In genomic region chr11:27427183-27427980, GRCh38 we compare ENCODE assay signal across 15 cellular contexts. TPM values are rescaled to one million over a fixed set of nuclear protein-coding genes. Genes with fewer than 3 reads are reported as not detected.
A peak's percentile ranks its signal among the peaks of the same experiment; 100 is the strongest.
DNase-seq lines count a peak whose midpoint lies in the region; ATAC-seq, FAIRE-seq and TF ChIP-seq lines count a peak whose summit lies in the region.
"Had no signal": no experiment of that assay in that cellular context is flagged by ENCODE, and none has a peak within 500 bp of the region (broad histone marks: within the 10 kb centered on the region; RNA-seq: fewer than 3 reads in every experiment).

No MANE protein-coding gene starts in this region.

- no peak for ATAC-seq in HG02571 (IDR thresholded peaks at IDR 0.05; ENCODE audit: unreplicated experiment)
- ATAC-seq: stimulated activated naive CD8-positive, alpha-beta T cell treated with anti-CD3 and anti-CD28 coated beads, Interleukin-15, Interleukin-2, amounts not matched to agents 100 U/mL and 50 U/mL, for 24 hours had no signal

- no peaks in the 10 kb centered on the region for H3K9me3 ChIP-seq in endothelial cell of umbilical vein (replicated peaks; ENCODE audit: control insufficient read depth, insufficient read depth, low read length)
- no peaks in the 10 kb centered on the region for H3K9me3 ChIP-seq in thyroid gland

- peaks cover 15% of the 10 kb centered on the region for H3K4me1 Mint-ChIP-seq in mesothelial cell of epicardium
- H3K4me1 Mint-ChIP-seq in activated CD4-positive, alpha-beta T cell treated with anti-CD3 and anti-CD28 coated beads, Interleukin-2, amount 10 ng/mL, durations not matched to agents 24 days and 14 days = no peaks in the 10 kb centered on the region

- H3K36me3 ChIP-seq in endothelial cell of umbilical vein (ENCODE audit: control insufficient read depth in 2 of 2, extremely low read depth in 1 of 2, insufficient read depth in 2 of 2, low read length in 2 of 2) = no peaks in the 10 kb centered on the region
- no peaks in the 10 kb centered on the region for H3K36me3 ChIP-seq in thyroid gland

- POLR2A ChIA-PET in endothelial cell of umbilical vein (lab: Charles Lee) = no interaction called here

- no peaks in the 10 kb centered on the region for H3K9me3 Mint-ChIP-seq in mesothelial cell of epicardium
- no peaks in the 10 kb centered on the region for H3K9me3 Mint-ChIP-seq in activated CD4-positive, alpha-beta T cell treated with anti-CD3 and anti-CD28 coated beads, Interleukin-2, amount 10 ng/mL, durations not matched to agents 24 days and 14 days

- CTCF ChIA-PET in endothelial cell of umbilical vein (lab: Charles Lee) = interaction anchor here (1.0 to 2.1 kb wide), 5 partner anchors 9 to 58 kb away, joined by 3 to 8 read pairs (median 5); no protein-coding TSS in a partner anchor

- H3K27ac ChIP-seq in endothelial cell of umbilical vein (ENCODE audit: insufficient read depth, low read depth, low read length) = no peak overlapping the region
- H3K27ac ChIP-seq in thyroid gland = no peak overlapping the region

- intact Hi-C loops in endothelial cell of umbilical vein (cut with micrococcal nuclease) (no loop called here), thyroid gland (cut with DNase I) (no loop called here)
- intact Hi-C loops in activated CD4-positive, alpha-beta T cell treated with anti-CD3 and anti-CD28 coated beads, Interleukin-2, amount 10 ng/mL, durations not matched to agents 24 days and 14 days (cut with micrococcal nuclease) = no loop called here

- H3K9me1 ChIP-seq in endothelial cell of umbilical vein (replicated peaks; ENCODE audit: control insufficient read depth, extremely low read depth, insufficient read depth, low read length) = no peaks in the 10 kb centered on the region

- no peak overlapping the region for H3K9ac ChIP-seq in endothelial cell of umbilical vein (replicated peaks; ENCODE audit: extremely low read depth, insufficient read depth, low read length)

- H3K79me2 ChIP-seq in endothelial cell of umbilical vein (ENCODE audit: control insufficient read depth, insufficient read depth, low read length) = no peaks in the 10 kb centered on the region

- H3K27me3 Mint-ChIP-seq in mesothelial cell of epicardium (ENCODE audit: low read depth) = no peaks in the 10 kb centered on the region
- peaks cover 1% of the 10 kb centered on the region for H3K27me3 Mint-ChIP-seq in activated CD4-positive, alpha-beta T cell treated with anti-CD3 and anti-CD28 coated beads, Interleukin-2, amount 10 ng/mL, durations not matched to agents 24 days and 14 days

- peak overlapping the region; percentile 3 for H3K27ac Mint-ChIP-seq in mesothelial cell of epicardium
- H3K27ac Mint-ChIP-seq in activated CD4-positive, alpha-beta T cell treated with anti-CD3 and anti-CD28 coated beads, Interleukin-2, amount 10 ng/mL, durations not matched to agents 24 days and 14 days = no peak overlapping the region

- no peak overlapping the region for H3K4me2 ChIP-seq in endothelial cell of umbilical vein (ENCODE audit: insufficient read depth, low read length)

- dilution Hi-C loops in endothelial cell of umbilical vein (cut with MboI; ENCODE audit: extremely low pct_ligation_motif_present, low sequenced_read_pairs) = no loop called here

- peak; percentile 34 for DNase-seq in AG20443 (ENCODE audit: low spot score)
- peak; percentile 47 for DNase-seq in M059J (ENCODE audit: low read depth)
- peak; percentile 7 for DNase-seq in endothelial cell of umbilical vein (ENCODE audit: low read depth, low spot score)
- DNase-seq in mesothelial cell of epicardium (ENCODE audit: low spot score in 2 of 2, unreplicated experiment in 2 of 2) = no peak
- no peak for DNase-seq in stimulated activated naive CD4-positive, alpha-beta T cell treated with Interleukin-2 at 50 U/mL for 16 hours (lab: John Stamatoyannopoulos, UW)
- no peak for DNase-seq in activated CD4-positive, alpha-beta T cell treated with anti-CD3 and anti-CD28 coated beads, Interleukin-2, amount 10 ng/mL, durations not matched to agents 24 days and 14 days
- no peak for DNase-seq in thyroid gland
- DNase-seq: activated CD4-positive, CD25-positive, alpha-beta regulatory T cell; activated T-cell treated with anti-CD3 and anti-CD28 coated beads for 4 hours; anterior cingulate cortex; DMS79; NCI-H1694; stimulated activated naive CD8-positive, alpha-beta T cell treated with anti-CD3 and anti-CD28 coated beads, Interleukin-15, Interleukin-2, amounts not matched to agents 100 U/mL and 50 U/mL, for 24 hours had no signal

- WGBS in thyroid gland, 2 donors = 82 to 87% methylated on average over 7 of the region's 7 CpGs

- no peaks in the 10 kb centered on the region for H4K20me1 ChIP-seq in endothelial cell of umbilical vein (replicated peaks; ENCODE audit: control insufficient read depth, extremely low read depth, insufficient read depth, low read length)

- H3K4me1 ChIP-seq in endothelial cell of umbilical vein (ENCODE audit: control insufficient read depth, extremely low read depth, insufficient read depth, low read length) = no peaks in the 10 kb centered on the region
- H3K4me1 ChIP-seq in thyroid gland = peaks cover 0 to 20% of the 10 kb centered on the region in 2 donors

- H2AFZ ChIP-seq in endothelial cell of umbilical vein (ENCODE audit: low read depth, low read length) = no peak overlapping the region

- H3K36me3 Mint-ChIP-seq in mesothelial cell of epicardium = peaks cover 2% of the 10 kb centered on the region
- H3K36me3 Mint-ChIP-seq in activated CD4-positive, alpha-beta T cell treated with anti-CD3 and anti-CD28 coated beads, Interleukin-2, amount 10 ng/mL, durations not matched to agents 24 days and 14 days (ENCODE audit: low read depth) = no peaks in the 10 kb centered on the region

- FAIRE-seq in endothelial cell of umbilical vein (lab: Jason Lieb, UNC) = peak; percentile 18
- FAIRE-seq: GM12892 had no signal

- H3K27me3 ChIP-seq in endothelial cell of umbilical vein (ENCODE audit: control insufficient read depth in 2 of 2, insufficient read depth in 2 of 2, low read length in 2 of 2) = no peaks in the 10 kb centered on the region
- no peaks in the 10 kb centered on the region for H3K27me3 ChIP-seq in thyroid gland

- H3K4me3 Mint-ChIP-seq in mesothelial cell of epicardium = no peak overlapping the region
- no peak overlapping the region for H3K4me3 Mint-ChIP-seq in activated CD4-positive, alpha-beta T cell treated with anti-CD3 and anti-CD28 coated beads, Interleukin-2, amount 10 ng/mL, durations not matched to agents 24 days and 14 days

- TF ChIP-seq POLR2A in endothelial cell of umbilical vein (IDR thresholded peaks at IDR 0.05; ENCODE audit: low read depth, low read length) (no peak), thyroid gland (IDR thresholded peaks at IDR 0.05) (no peak)

- TF ChIP-seq CTCF in endothelial cell of umbilical vein (IDR thresholded peaks at IDR 0.05; ENCODE audit: extremely low read depth in 1 of 2, insufficient read depth in 1 of 2, low read depth in 1 of 2, low read length in 2 of 2) = no peak
- TF ChIP-seq CTCF in mesothelial cell of epicardium (IDR thresholded peaks at IDR 0.05; ENCODE audit: unreplicated experiment) = no peak
- no peak for TF ChIP-seq CTCF in thyroid gland (IDR thresholded peaks at IDR 0.05)

- H3K4me3 ChIP-seq in endothelial cell of umbilical vein (replicated peaks in 1 of 3; ENCODE audit: insufficient read depth in 1 of 3, low read depth in 1 of 3, low read length in 3 of 3) (no peak overlapping the region), thyroid gland (replicated peaks in 1 of 3) (no peak overlapping the region)

- no TSS peak for BruUV-seq in endothelial cell of umbilical vein (replicated peaks; lab: Mats Ljungman, UMichigan)

TF ChIP-seq in endothelial cell of umbilical vein, 7 proteins besides CTCF, POLR2A, EP300 and RAD21:
- TF ChIP-seq GATA2 (IDR thresholded peaks at IDR 0.05; ENCODE audit: insufficient read depth, insufficient read length, low read depth, low read length) (no peak), FOS (IDR thresholded peaks at IDR 0.05; ENCODE audit: borderline replicate concordance, insufficient read depth, low read length) (no peak), POLR2AphosphoS5 (IDR thresholded peaks at IDR 0.05; ENCODE audit: insufficient read depth, low read depth, low read length) (no peak), JUN (IDR thresholded peaks at IDR 0.05; ENCODE audit: borderline replicate concordance, insufficient read depth, insufficient read length, low read depth) (no peak), MYC (IDR thresholded peaks at IDR 0.05; ENCODE audit: low read depth, low read length) (no peak), MAX (IDR thresholded peaks at IDR 0.05; ENCODE audit: insufficient read depth, insufficient read length) (no peak), EZH2 (IDR thresholded peaks at IDR 0.05; ENCODE audit: borderline replicate concordance, low read depth, low read length, severe bottlenecking) (no peak)

RNA-seq across cellular contexts. Expression of gene LGR4, which starts 45.2 kb away (rescaled TPM):
- 28.0 and 45.2 TPM in 2 replicates for total RNA-seq in M059J (2014; rRNA removed; shearing (Covaris generic))
- total RNA-seq in endothelial cell of umbilical vein (2.6 and 3.1 TPM in 2 replicates), mesothelial cell of epicardium (26.8 to 28.2 TPM (median 27.5 TPM) in 3 replicates), thyroid gland (10 to 100 TPM; 40.8 to 62.1 (median 50.2) TPM)
- polyA plus RNA-seq in endothelial cell of umbilical vein = 0.89 and 1.3 TPM in 2 replicates
- polyA plus RNA-seq in endothelial cell of umbilical vein (2011; cell fraction: cytosol; rRNA removed) = 0.98 and 1.1 TPM in 2 replicates
- polyA plus RNA-seq in endothelial cell of umbilical vein (2011; cell fraction: nucleus; rRNA removed) = 4.1 and 4.4 TPM in 2 replicates
- polyA plus RNA-seq in endothelial cell of umbilical vein (2012) = 7.4 and 7.7 TPM in 2 replicates
- 5.9 and 11.8 TPM in 2 replicates for polyA minus RNA-seq in endothelial cell of umbilical vein
- 70.9 TPM for polyA minus RNA-seq in endothelial cell of umbilical vein (2011; cell fraction: cytosol; rRNA and poly(A)+ RNA removed)
- 7.3 and 9.6 TPM in 2 replicates for polyA minus RNA-seq in endothelial cell of umbilical vein (2011; cell fraction: nucleus; rRNA and poly(A)+ RNA removed)
- total RNA-seq in activated CD4-positive, alpha-beta T cell treated with anti-CD3 and anti-CD28 coated beads, Interleukin-2, amount 10 ng/mL, durations not matched to agents 24 days and 14 days = not detected in 2 replicates

Comparison
In these comparisons a context has a peak if more than half of its experiments do, and no peak if none do; other contexts are left out.
1. DNase-seq: peak in AG20443 (single experiment), M059J (single experiment) and endothelial cell of umbilical vein (single experiment); none in mesothelial cell of epicardium (0 of 2), stimulated activated naive CD4-positive, alpha-beta T cell treated with Interleukin-2 at 50 U/mL for 16 hours (single experiment), activated CD4-positive, alpha-beta T cell treated with anti-CD3 and anti-CD28 coated beads, Interleukin-2, amount 10 ng/mL, durations not matched to agents 24 days and 14 days (single experiment) and thyroid gland (0 of 2).